8 cellular contexts compared by ENCODE assay signal in the genomic region with DNA sequence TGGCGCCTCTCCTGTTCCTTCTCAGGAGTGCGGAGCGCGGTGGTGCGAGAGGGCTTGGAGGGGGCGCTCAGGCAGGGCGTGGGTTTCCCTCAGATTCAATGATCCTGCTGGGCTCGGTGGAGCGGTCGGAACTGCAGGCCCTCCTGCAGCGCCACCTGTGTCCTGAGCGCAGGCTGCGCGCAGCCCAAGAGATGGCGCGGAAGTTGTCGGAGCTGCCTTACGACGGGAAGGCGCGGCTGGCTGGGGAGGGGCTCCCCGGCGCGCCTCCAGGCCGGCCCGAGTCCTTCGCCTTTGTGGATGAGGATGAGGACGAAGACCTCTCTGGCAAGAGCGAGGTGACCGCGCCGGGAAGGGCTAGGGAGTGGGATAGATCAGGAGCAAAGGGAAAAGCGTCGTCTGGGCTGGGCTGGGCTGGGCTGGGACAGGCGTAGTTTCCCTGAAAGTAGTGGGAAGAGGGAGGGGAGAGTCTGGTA. TPM values are rescaled to one million over a fixed set of nuclear protein-coding genes. Genes with fewer than 3 reads are reported as not detected.
A peak's percentile ranks its signal among the peaks of the same experiment; 100 is the strongest.
DNase-seq lines count a peak whose midpoint lies in the region; ATAC-seq and TF ChIP-seq lines count a peak whose summit lies in the region.

No MANE protein-coding gene starts in this region.

- no peaks in the 10 kb centered on the region for H3K27me3 ChIP-seq in gastrocnemius medialis

- peak overlapping the region; percentile 44 to 76 (median 73) for H3K4me3 Mint-ChIP-seq in brain

- no peak overlapping the region for H3K4me3 ChIP-seq in gastrocnemius medialis

- intact Hi-C loops in gastrocnemius medialis (cut with DNase I; ENCODE audit: low total_unique reads) = no loop called here

- DNase-seq in T-helper 9 cell (peak; percentile 49), left kidney (ENCODE audit: low read depth, low spot score) (peak; percentile 87), gastrocnemius medialis (no peak), cortex of kidney (lab: John Stamatoyannopoulos, UW) (no peak)
- DNase-seq in stimulated activated CD4-positive, alpha-beta T cell treated with anti-CD3 and anti-CD28 coated beads, TNF-alpha, amount 100 ng/mL, for 48 hours (ENCODE audit: low read depth in 3 of 3) = peak; percentile 40 to 67 (median 49)

- H3K36me3 Mint-ChIP-seq in brain = no peaks in the 10 kb centered on the region

- no peaks in the 10 kb centered on the region for H3K9me3 ChIP-seq in gastrocnemius medialis

- peak; percentile 67 for ATAC-seq in HG03045 (IDR thresholded peaks at IDR 0.05; ENCODE audit: unreplicated experiment)
- no peak for ATAC-seq in gastrocnemius medialis

- H3K27me3 Mint-ChIP-seq in brain = peaks cover 8% of the 10 kb centered on the region

- no peaks in the 10 kb centered on the region for H3K9me3 Mint-ChIP-seq in brain

- in situ Hi-C loops in gastrocnemius medialis (cut with MboI; ENCODE audit: low sequenced_read_pairs in 4 of 4) = no loop called here

- H3K4me1 Mint-ChIP-seq in brain = peaks cover 5% of the 10 kb centered on the region

- no peak overlapping the region for H3K27ac ChIP-seq in gastrocnemius medialis

- TF ChIP-seq CTCF in GM12874 (IDR thresholded peaks at IDR 0.05; ENCODE audit: insufficient read depth, low read depth, low read length) = peak; percentile 54
- peak; percentile 28 to 54 for TF ChIP-seq CTCF in brain (conservative IDR thresholded peaks at IDR 0.05)
- TF ChIP-seq CTCF in gastrocnemius medialis (IDR thresholded peaks at IDR 0.05 in 4 of 5, conservative IDR thresholded peaks at IDR 0.05 in 1 of 5) = peak in 2 of 5 experiments; percentile 35 to 38

- H3K27ac Mint-ChIP-seq in brain = peak overlapping the region in 1 of 5 experiments; percentile 37

- H3K4me1 ChIP-seq in gastrocnemius medialis = no peaks in the 10 kb centered on the region

- H3K36me3 ChIP-seq in gastrocnemius medialis = peaks cover 0 to 16% of the 10 kb centered on the region in 2 donors

- no peak for TF ChIP-seq POLR2A in gastrocnemius medialis (IDR thresholded peaks at IDR 0.05)

RNA-seq across cellular contexts. Expression of gene FAM131B, which starts 17.0 kb away (rescaled TPM):
- 69.6 TPM for polyA plus RNA-seq in brain (ENCODE audit: insufficient read depth, low read depth, low replicate concordance)
- total RNA-seq in gastrocnemius medialis = 1 to 10 TPM in 1 of 4 donors, under 1 TPM in 2, not detected in 1; 0.33 to 1.2 (median 0.38) TPM

RNA-seq across cellular contexts. Expression of gene CLCN1, which starts 29.6 kb away (rescaled TPM):
- polyA plus RNA-seq in brain (ENCODE audit: insufficient read depth, low read depth, low replicate concordance) = not detected
- 1 to 10 TPM in 3 of 4 donors, under 1 TPM in 1; 0.92 to 2.9 (median 1.7) TPM for total RNA-seq in gastrocnemius medialis

RNA-seq across cellular contexts. Expression of gene ZYX, which starts 35.7 kb away (rescaled TPM):
- 79.6 TPM for polyA plus RNA-seq in brain (ENCODE audit: insufficient read depth, low read depth, low replicate concordance)
- total RNA-seq in gastrocnemius medialis = 10 to 100 TPM; 27.1 to 81.8 (median 43.2) TPM

RNA-seq across cellular contexts. Expression of gene CASP2, which starts 57.3 kb away (rescaled TPM):
- polyA plus RNA-seq in brain (ENCODE audit: insufficient read depth, low read depth, low replicate concordance) = 37.1 TPM
- 10 to 100 TPM in 1 of 4 donors, 1 to 10 TPM in 3; 3.1 to 13.9 (median 4.1) TPM for total RNA-seq in gastrocnemius medialis

Comparison
In these comparisons a context has a peak if more than half of its experiments do, and no peak if none do; other contexts are left out.
1. DNase-seq: peak in T-helper 9 cell (single experiment), left kidney (single experiment) and stimulated activated CD4-positive, alpha-beta T cell treated with anti-CD3 and anti-CD28 coated beads, TNF-alpha, amount 100 ng/mL, for 48 hours (3 of 3); none in gastrocnemius medialis (0 of 2) and cortex of kidney (single experiment).